Comparison of ENCODE assay signal across 1 cellular context in the genomic region with DNA sequence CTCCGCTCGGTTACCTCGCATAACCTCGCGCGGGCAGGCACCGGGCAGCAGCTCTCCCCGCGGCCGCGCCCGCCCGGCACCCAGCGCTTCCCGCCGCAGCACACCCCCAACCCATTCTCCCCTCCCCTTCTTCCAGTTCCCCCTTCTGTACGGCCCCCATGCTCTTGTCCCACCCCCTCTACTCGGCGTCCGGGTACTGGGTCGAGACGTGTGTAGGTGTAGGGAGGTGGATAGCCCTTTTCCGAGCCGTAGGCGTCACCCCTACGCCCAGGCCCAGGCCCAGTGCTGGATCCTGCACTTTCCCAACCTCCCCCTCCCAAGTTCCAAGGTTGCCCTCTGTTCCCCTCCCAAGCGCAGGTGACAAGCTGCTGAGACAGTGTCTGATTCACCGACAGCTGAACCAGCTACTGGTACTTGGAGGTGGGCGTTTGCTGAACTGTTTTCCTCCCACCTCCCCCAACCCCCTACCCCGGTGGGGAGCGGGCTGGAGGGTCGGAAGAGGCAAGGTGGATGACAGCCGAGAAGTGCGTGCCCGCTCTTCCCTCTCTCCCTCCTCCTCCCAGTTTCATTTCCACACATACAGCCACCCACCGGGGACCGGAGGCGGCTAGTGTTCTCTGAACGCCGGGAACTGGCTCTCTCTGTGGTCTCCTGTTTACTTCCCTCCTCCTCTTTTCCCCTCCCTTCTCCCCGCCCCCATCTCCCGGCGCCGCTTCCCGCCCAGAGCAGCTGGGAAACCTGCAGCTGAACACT.
TF ChIP-seq lines count a peak whose summit lies in the region.

No MANE protein-coding gene starts in this region.

TF ChIP-seq in HEK293, 187 proteins besides CTCF, POLR2A, EP300 and RAD21 (continued from another document and continues in another):
- TF ChIP-seq PRDM2 (tag by site-specific recombination; IDR thresholded peaks at IDR 0.05; ENCODE audit: borderline replicate concordance): no peak
- TF ChIP-seq ZBTB1 (tag by site-specific recombination; IDR thresholded peaks at IDR 0.05): no peak
- TF ChIP-seq, protein P1, sequence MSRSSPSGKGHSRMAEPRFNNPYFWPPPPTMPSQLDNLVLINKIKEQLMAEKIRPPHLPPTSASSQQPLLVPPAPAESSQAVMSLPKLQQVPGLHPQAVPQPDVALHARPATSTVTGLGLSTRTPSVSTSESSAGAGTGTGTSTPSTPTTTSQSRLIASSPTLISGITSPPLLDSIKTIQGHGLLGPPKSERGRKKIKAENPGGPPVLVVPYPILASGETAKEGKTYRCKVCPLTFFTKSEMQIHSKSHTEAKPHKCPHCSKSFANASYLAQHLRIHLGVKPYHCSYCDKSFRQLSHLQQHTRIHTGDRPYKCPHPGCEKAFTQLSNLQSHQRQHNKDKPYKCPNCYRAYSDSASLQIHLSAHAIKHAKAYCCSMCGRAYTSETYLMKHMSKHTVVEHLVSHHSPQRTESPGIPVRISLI (tag by site-specific recombination; IDR thresholded peaks at IDR 0.05): no peak
- TF ChIP-seq ZNF26 (tag by site-specific recombination; IDR thresholded peaks at IDR 0.05): no peak
- TF ChIP-seq WT1 (tag by site-specific recombination; IDR thresholded peaks at IDR 0.05): peak; percentile 73
- no peak for TF ChIP-seq KLF16 (tag by site-specific recombination; IDR thresholded peaks at IDR 0.05)
- TF ChIP-seq ZNF350 (tag by site-specific recombination; IDR thresholded peaks at IDR 0.05): no peak
- TF ChIP-seq EGR2 (tag by site-specific recombination; IDR thresholded peaks at IDR 0.05; ENCODE audit: low read depth): peak; percentile 93
- TF ChIP-seq ZNF18 (tag by site-specific recombination; IDR thresholded peaks at IDR 0.05): no peak
- no peak for TF ChIP-seq ZNF354C (tag by site-specific recombination; IDR thresholded peaks at IDR 0.05; ENCODE audit: borderline replicate concordance, low read depth)
- TF ChIP-seq, protein P2, sequence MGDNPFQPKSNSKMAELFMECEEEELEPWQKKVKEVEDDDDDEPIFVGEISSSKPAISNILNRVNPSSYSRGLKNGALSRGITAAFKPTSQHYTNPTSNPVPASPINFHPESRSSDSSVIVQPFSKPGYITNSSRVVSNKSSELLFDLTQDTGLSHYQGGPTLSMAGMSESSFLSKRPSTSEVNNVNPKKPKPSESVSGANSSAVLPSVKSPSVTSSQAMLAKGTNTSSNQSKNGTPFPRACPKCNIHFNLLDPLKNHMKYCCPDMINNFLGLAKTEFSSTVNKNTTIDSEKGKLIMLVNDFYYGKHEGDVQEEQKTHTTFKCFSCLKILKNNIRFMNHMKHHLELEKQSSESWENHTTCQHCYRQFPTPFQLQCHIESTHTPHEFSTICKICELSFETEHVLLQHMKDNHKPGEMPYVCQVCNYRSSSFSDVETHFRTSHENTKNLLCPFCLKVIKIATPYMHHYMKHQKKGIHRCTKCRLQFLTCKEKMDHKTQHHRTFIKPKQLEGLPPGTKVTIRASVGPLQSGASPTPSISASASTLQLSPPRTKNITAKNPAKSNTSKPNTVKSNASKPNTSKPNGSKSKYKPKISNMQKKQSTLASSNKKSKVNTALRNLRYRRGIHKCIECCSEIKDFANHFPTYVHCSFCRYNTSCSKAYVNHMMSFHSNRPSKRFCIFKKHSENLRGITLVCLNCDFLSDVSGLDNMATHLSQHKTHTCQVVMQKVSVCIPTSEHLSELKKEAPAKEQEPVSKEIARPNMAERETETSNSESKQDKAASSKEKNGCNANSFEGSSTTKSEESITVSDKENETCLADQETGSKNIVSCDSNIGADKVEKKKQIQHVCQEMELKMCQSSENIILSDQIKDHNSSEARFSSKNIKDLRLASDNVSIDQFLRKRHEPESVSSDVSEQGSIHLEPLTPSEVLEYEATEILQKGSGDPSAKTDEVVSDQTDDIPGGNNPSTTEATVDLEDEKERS (tag by site-specific recombination; IDR thresholded peaks at IDR 0.05): no peak
- TF ChIP-seq ZNF660 (tag by site-specific recombination; IDR thresholded peaks at IDR 0.05): no peak
- TF ChIP-seq, protein P3, sequence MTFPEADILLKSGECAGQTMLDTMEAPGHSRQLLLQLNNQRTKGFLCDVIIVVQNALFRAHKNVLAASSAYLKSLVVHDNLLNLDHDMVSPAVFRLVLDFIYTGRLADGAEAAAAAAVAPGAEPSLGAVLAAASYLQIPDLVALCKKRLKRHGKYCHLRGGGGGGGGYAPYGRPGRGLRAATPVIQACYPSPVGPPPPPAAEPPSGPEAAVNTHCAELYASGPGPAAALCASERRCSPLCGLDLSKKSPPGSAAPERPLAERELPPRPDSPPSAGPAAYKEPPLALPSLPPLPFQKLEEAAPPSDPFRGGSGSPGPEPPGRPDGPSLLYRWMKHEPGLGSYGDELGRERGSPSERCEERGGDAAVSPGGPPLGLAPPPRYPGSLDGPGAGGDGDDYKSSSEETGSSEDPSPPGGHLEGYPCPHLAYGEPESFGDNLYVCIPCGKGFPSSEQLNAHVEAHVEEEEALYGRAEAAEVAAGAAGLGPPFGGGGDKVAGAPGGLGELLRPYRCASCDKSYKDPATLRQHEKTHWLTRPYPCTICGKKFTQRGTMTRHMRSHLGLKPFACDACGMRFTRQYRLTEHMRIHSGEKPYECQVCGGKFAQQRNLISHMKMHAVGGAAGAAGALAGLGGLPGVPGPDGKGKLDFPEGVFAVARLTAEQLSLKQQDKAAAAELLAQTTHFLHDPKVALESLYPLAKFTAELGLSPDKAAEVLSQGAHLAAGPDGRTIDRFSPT (tag by site-specific recombination; IDR thresholded peaks at IDR 0.05): peak; percentile 46; the same call in 1 of the 2 replicates
- no peak for TF ChIP-seq HOXC10 (CRISPR knock-in tag; IDR thresholded peaks at IDR 0.05)
- TF ChIP-seq ZNF146 (tag by site-specific recombination; IDR thresholded peaks at IDR 0.05): 0 out of 2 replicates have a peak, but pooled peaks have one; percentile 2
- TF ChIP-seq ZNF169 (tag by site-specific recombination; IDR thresholded peaks at IDR 0.05): no peak
- TF ChIP-seq, protein P4, sequence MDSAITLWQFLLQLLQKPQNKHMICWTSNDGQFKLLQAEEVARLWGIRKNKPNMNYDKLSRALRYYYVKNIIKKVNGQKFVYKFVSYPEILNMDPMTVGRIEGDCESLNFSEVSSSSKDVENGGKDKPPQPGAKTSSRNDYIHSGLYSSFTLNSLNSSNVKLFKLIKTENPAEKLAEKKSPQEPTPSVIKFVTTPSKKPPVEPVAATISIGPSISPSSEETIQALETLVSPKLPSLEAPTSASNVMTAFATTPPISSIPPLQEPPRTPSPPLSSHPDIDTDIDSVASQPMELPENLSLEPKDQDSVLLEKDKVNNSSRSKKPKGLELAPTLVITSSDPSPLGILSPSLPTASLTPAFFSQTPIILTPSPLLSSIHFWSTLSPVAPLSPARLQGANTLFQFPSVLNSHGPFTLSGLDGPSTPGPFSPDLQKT (IDR thresholded peaks at IDR 0.05; ENCODE audit: borderline replicate concordance, low read depth, low read length): no peak
- TF ChIP-seq, protein P5, sequence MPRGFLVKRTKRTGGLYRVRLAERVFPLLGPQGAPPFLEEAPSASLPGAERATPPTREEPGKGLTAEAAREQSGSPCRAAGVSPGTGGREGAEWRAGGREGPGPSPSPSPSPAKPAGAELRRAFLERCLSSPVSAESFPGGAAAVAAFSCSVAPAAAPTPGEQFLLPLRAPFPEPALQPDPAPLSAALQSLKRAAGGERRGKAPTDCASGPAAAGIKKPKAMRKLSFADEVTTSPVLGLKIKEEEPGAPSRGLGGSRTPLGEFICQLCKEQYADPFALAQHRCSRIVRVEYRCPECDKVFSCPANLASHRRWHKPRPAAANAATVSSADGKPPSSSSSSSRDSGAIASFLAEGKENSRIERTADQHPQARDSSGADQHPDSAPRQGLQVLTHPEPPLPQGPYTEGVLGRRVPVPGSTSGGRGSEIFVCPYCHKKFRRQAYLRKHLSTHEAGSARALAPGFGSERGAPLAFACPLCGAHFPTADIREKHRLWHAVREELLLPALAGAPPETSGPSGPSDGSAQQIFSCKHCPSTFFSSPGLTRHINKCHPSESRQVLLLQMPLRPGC (tag by site-specific recombination; IDR thresholded peaks at IDR 0.05): no peak
- TF ChIP-seq TCF7L2 (IDR thresholded peaks at IDR 0.05; ENCODE audit: borderline replicate concordance, low read depth, low read length): no peak
- no peak for TF ChIP-seq ZNF302 (tag by site-specific recombination; IDR thresholded peaks at IDR 0.05; ENCODE audit: low read depth)
- peak; percentile 1; the same call in 1 of the 2 replicates for TF ChIP-seq KLF8 (tag by site-specific recombination; IDR thresholded peaks at IDR 0.05)
- TF ChIP-seq ZNF155 (tag by site-specific recombination; IDR thresholded peaks at IDR 0.05): no peak
- peak; percentile 17; the same call in 1 of the 2 replicates for TF ChIP-seq ZNF843 (tag by site-specific recombination; IDR thresholded peaks at IDR 0.05)
- no peak for TF ChIP-seq ZNF521 (tag by site-specific recombination; IDR thresholded peaks at IDR 0.05)
- TF ChIP-seq ZNF600 (tag by site-specific recombination; IDR thresholded peaks at IDR 0.05): no peak
- no peak for TF ChIP-seq ZSCAN30 (tag by site-specific recombination; IDR thresholded peaks at IDR 0.05)
- TF ChIP-seq ZNF324 (tag by site-specific recombination; IDR thresholded peaks at IDR 0.05): no peak
- TF ChIP-seq ZNF549 (tag by site-specific recombination; IDR thresholded peaks at IDR 0.05): peak; percentile 83
- TF ChIP-seq ZNF624 (tag by site-specific recombination; IDR thresholded peaks at IDR 0.05): no peak
